In genomic region chr2:190980630-190981214, GRCh38 we compare ENCODE assay signal across 1 cellular context.
TF ChIP-seq lines count a peak whose summit lies in the region.

No MANE protein-coding gene starts in this region.

TF ChIP-seq in SK-N-SH treated with all-trans-retinoic acid at 6 μM for 48 hours, 23 proteins besides CTCF, POLR2A, EP300 and RAD21 (continued from another document):
- TF ChIP-seq SNAI2 (CRISPR knock-in tag; IDR thresholded peaks at IDR 0.05) (no peak), CSRNP3 (CRISPR knock-in tag; IDR thresholded peaks at IDR 0.05) (no peak), POU6F1 (CRISPR knock-in tag; IDR thresholded peaks at IDR 0.05; ENCODE audit: borderline replicate concordance, low read depth) (no peak), ZC3H10 (CRISPR knock-in tag; IDR thresholded peaks at IDR 0.05) (no peak)
